In the genomic region with DNA sequence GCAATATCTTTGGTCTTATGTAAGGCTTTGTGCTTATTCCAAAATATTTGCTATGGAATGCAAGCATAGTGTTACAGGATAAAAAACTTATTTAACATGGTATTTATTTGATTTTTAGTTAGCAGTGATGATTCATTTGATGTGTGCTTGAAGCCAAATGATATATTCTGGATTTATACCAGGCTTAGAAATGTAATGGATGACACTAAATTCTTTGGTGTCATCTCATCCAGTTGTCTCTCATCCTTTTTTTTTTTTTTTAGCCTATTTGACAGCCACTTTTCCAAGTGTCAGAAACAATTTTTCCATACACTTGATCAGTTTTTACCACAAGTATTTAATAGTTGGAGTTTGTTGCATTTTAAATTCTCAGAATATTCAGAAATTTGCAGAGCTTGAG, we compare ENCODE assay signal across 19 cellular contexts.
DNase-seq lines count a peak whose midpoint lies in the region; ATAC-seq, FAIRE-seq and TF ChIP-seq lines count a peak whose summit lies in the region.
"Had no signal": no experiment of that assay in that cellular context is flagged by ENCODE, and none has a peak within 500 bp of the region (broad histone marks: within the 10 kb centered on the region; RNA-seq: fewer than 3 reads in every experiment).

No MANE protein-coding gene starts in this region.

- H3K9ac ChIP-seq in GM23248 (no peak overlapping the region), astrocyte (ENCODE audit: low read length) (no peak overlapping the region)
- H3K9ac ChIP-seq: BLaER1 treated with 17β-estradiol and CSF1 and Interleukin-3, amounts not matched to agents 10 nM and 100 nM had no signal

- H3K4me3 ChIP-seq in GM23248 = no peak overlapping the region
- H3K4me3 ChIP-seq in astrocyte (ENCODE audit: insufficient read depth, low read depth, low read length) = no peak overlapping the region
- no peak overlapping the region for H3K4me3 ChIP-seq in fibroblast of mammary gland (ENCODE audit: control insufficient read depth, low read depth, low read length)
- no peak overlapping the region for H3K4me3 ChIP-seq in heart right ventricle
- H3K4me3 ChIP-seq: BLaER1 treated with 17β-estradiol and CSF1 and Interleukin-3, amounts not matched to agents 10 nM and 100 nM; PC-9; SJCRH30 had no signal

- DNase-seq in GM23248 = peak; percentile 47
- peak; percentile 55 for DNase-seq in astrocyte (ENCODE audit: low read depth)
- DNase-seq in fibroblast of mammary gland (ENCODE audit: low read depth) = peak; percentile 8
- DNase-seq in stimulated activated naive CD8-positive, alpha-beta T cell treated with anti-CD3 and anti-CD28 coated beads, Interleukin-15, Interleukin-2, amounts not matched to agents 100 U/mL and 50 U/mL, for 24 hours = no peak
- no peak for DNase-seq in NCI-H187 treated with DMSO at 0.1 percent for 48 hours (lab: John Stamatoyannopoulos, UW)
- DNase-seq in heart right ventricle = no peak
- DNase-seq: DMS79 treated with DMSO at 0.1 percent for 48 hours, GDM1, Karpas-422, NCI-H2029, NCI-H510A, NCI-H774, PC-9, SJCRH30 had no signal

- no peaks in the 10 kb centered on the region for H3K9me3 Mint-ChIP-seq in astrocyte (ENCODE audit: unreplicated experiment)

- peaks cover 3% of the 10 kb centered on the region for H3K36me3 Mint-ChIP-seq in astrocyte (ENCODE audit: low read depth, unreplicated experiment)

- in situ Hi-C loops in GM23248 (cut with MboI) = no loop called here

- no peaks in the 10 kb centered on the region for H3K27me3 Mint-ChIP-seq in astrocyte (ENCODE audit: low read depth, unreplicated experiment)

- no peak overlapping the region for H3K4me3 Mint-ChIP-seq in astrocyte (ENCODE audit: unreplicated experiment)

- H3K9me3 ChIP-seq in GM23248 (ENCODE audit: low read depth) (no peaks in the 10 kb centered on the region), astrocyte (ENCODE audit: insufficient read depth, low read depth, low read length) (no peaks in the 10 kb centered on the region), heart right ventricle (no peaks in the 10 kb centered on the region)
- H3K9me3 ChIP-seq: BLaER1 treated with 17β-estradiol and CSF1 and Interleukin-3, amounts not matched to agents 10 nM and 100 nM; SJCRH30 had no signal

- intact Hi-C loops in heart right ventricle (cut with DNase I) = no loop called here

- H3K79me2 ChIP-seq in GM23248 (ENCODE audit: insufficient read depth) (no peaks in the 10 kb centered on the region), astrocyte (ENCODE audit: insufficient read depth, low read length) (no peaks in the 10 kb centered on the region)

- H3K4me1 Mint-ChIP-seq in astrocyte (ENCODE audit: low read depth, unreplicated experiment) = peaks cover 11% of the 10 kb centered on the region

- H3K27ac Mint-ChIP-seq in astrocyte (ENCODE audit: unreplicated experiment) = no peak overlapping the region

- peaks cover 8% of the 10 kb centered on the region; the same call in 1 of the 2 replicates for H3F3A ChIP-seq in GM23248 (ENCODE audit: insufficient read depth)

- FAIRE-seq in astrocyte (lab: Jason Lieb, UNC) = no peak
- FAIRE-seq: GM12891, GM18507, H1 had no signal

- H2AFZ ChIP-seq in GM23248 (no peak overlapping the region), astrocyte (ENCODE audit: low read depth, low read length) (no peak overlapping the region)
- H2AFZ ChIP-seq: PC-9 had no signal

- ATAC-seq in stimulated activated naive CD8-positive, alpha-beta T cell treated with anti-CD3 and anti-CD28 coated beads, Interleukin-15, Interleukin-2, amounts not matched to agents 100 U/mL and 50 U/mL, for 24 hours = no peak
- ATAC-seq in HG03045 (IDR thresholded peaks at IDR 0.05; ENCODE audit: unreplicated experiment) = no peak
- ATAC-seq in heart right ventricle = no peak

- H3K27me3 ChIP-seq in GM23248 (replicated peaks; ENCODE audit: insufficient read depth) (no peaks in the 10 kb centered on the region), astrocyte (ENCODE audit: insufficient read depth, low read length) (no peaks in the 10 kb centered on the region), heart right ventricle (no peaks in the 10 kb centered on the region)
- H3K27me3 ChIP-seq: BLaER1 treated with 17β-estradiol and CSF1 and Interleukin-3, amounts not matched to agents 10 nM and 100 nM; SJCRH30 had no signal

- H3K4me2 ChIP-seq in GM23248 (ENCODE audit: unreplicated experiment) = peak overlapping the region; percentile 1
- no peak overlapping the region for H3K4me2 ChIP-seq in astrocyte (ENCODE audit: low read length)
- H3K4me2 ChIP-seq: BLaER1 treated with 17β-estradiol and CSF1 and Interleukin-3, amounts not matched to agents 10 nM and 100 nM; PC-9 had no signal

- no peak for TF ChIP-seq CTCF in astrocyte (IDR thresholded peaks at IDR 0.05; ENCODE audit: insufficient read depth, low read depth, low read length)
- no peak for TF ChIP-seq CTCF in fibroblast of mammary gland (conservative IDR thresholded peaks at IDR 0.05; ENCODE audit: control insufficient read depth, insufficient read depth, low read depth, low read length)
- TF ChIP-seq CTCF in heart right ventricle (IDR thresholded peaks at IDR 0.05) = no peak

- H3K36me3 ChIP-seq in GM23248 (ENCODE audit: low read depth) (no peaks in the 10 kb centered on the region), astrocyte (ENCODE audit: insufficient read depth, low read length) (no peaks in the 10 kb centered on the region), heart right ventricle (no peaks in the 10 kb centered on the region)
- H3K36me3 ChIP-seq: BLaER1 treated with 17β-estradiol and CSF1 and Interleukin-3, amounts not matched to agents 10 nM and 100 nM; SJCRH30 had no signal

- no peaks in the 10 kb centered on the region for H3K9me2 ChIP-seq in GM23248 (ENCODE audit: insufficient read depth)

- H3K4me1 ChIP-seq in GM23248 (ENCODE audit: insufficient read depth) (peaks cover 16% of the 10 kb centered on the region), astrocyte (ENCODE audit: insufficient read depth, low read length) (peaks cover 12% of the 10 kb centered on the region), heart right ventricle (no peaks in the 10 kb centered on the region)
- H3K4me1 ChIP-seq: SJCRH30 had no signal

- H3K27ac ChIP-seq in GM23248 = no peak overlapping the region
- H3K27ac ChIP-seq in astrocyte (ENCODE audit: low read depth, low read length) = no peak overlapping the region
- H3K27ac ChIP-seq in heart right ventricle = no peak overlapping the region
- H3K27ac ChIP-seq: BLaER1 treated with 17β-estradiol and CSF1 and Interleukin-3, amounts not matched to agents 10 nM and 100 nM; PC-9; SJCRH30 had no signal

- H4K20me1 ChIP-seq in GM23248 (ENCODE audit: insufficient read depth) (no peaks in the 10 kb centered on the region), astrocyte (ENCODE audit: insufficient read depth, low read length) (no peaks in the 10 kb centered on the region)

Comparison
In these comparisons a context has a peak if more than half of its experiments do, and no peak if none do; other contexts are left out.
1. DNase-seq: peak in GM23248 (single experiment), astrocyte (single experiment) and fibroblast of mammary gland (single experiment); none in stimulated activated naive CD8-positive, alpha-beta T cell treated with anti-CD3 and anti-CD28 coated beads, Interleukin-15, Interleukin-2, amounts not matched to agents 100 U/mL and 50 U/mL, for 24 hours (single experiment), NCI-H187 treated with DMSO at 0.1 percent for 48 hours (single experiment) and heart right ventricle (0 of 2).